ENCODE assay signal across 1 cellular context in genomic region chr19:55365922-55366321, GRCh38.
TF ChIP-seq lines count a peak whose summit lies in the region.

No MANE protein-coding gene starts in this region.

TF ChIP-seq in HEK293, 187 proteins besides CTCF, POLR2A, EP300 and RAD21 (continued from another document):
- TF ChIP-seq PATZ1 (tag by site-specific recombination; IDR thresholded peaks at IDR 0.05) (0 out of 2 replicates have a peak, but pooled peaks have one; percentile 34), ZNF658 (tag by site-specific recombination; IDR thresholded peaks at IDR 0.05) (no peak)
TF ChIP-seq in HEK293: peak in this region for 6.
